7 cellular contexts compared by ENCODE assay signal in genomic region chrX:44675364-44676024, GRCh38.
DNase-seq lines count a peak whose midpoint lies in the region; ATAC-seq and TF ChIP-seq lines count a peak whose summit lies in the region.

No MANE protein-coding gene starts in this region.

- TF ChIP-seq CTCF in fibroblast of villous mesenchyme (IDR thresholded peaks at IDR 0.05; ENCODE audit: insufficient read depth, low read depth, low read length) (no peak), ascending aorta (IDR thresholded peaks at IDR 0.05) (no peak)

- intact Hi-C loops in ascending aorta (cut with DNase I) = no loop called here

- H3K4me3 ChIP-seq in fibroblast of villous mesenchyme (ENCODE audit: low read depth, low read length) (no peak overlapping the region), ascending aorta (no peak overlapping the region)

- no peak overlapping the region for H3K27ac ChIP-seq in ascending aorta

- H3K27me3 ChIP-seq in ascending aorta = no peaks in the 10 kb centered on the region

- no peaks in the 10 kb centered on the region for H3K4me1 ChIP-seq in ascending aorta

- ATAC-seq in GM19395 (IDR thresholded peaks at IDR 0.05; ENCODE audit: unreplicated experiment) = no peak

- H3K9me3 ChIP-seq in ascending aorta = no peaks in the 10 kb centered on the region

- no peaks in the 10 kb centered on the region for H3K36me3 ChIP-seq in ascending aorta

- DNase-seq in HS-5 (ENCODE audit: low read depth) (peak; percentile 51), RPMI8226 (peak; percentile 74), fibroblast of villous mesenchyme (ENCODE audit: low read depth) (peak; percentile 77), smooth muscle cell of the brain vasculature (ENCODE audit: low read depth, low spot score) (peak; percentile 4), ascending aorta (ENCODE audit: low spot score in 2 of 2) (no peak)
- no peak for DNase-seq in activated naive CD4-positive, alpha-beta T cell (lab: John Stamatoyannopoulos, UW)

Comparison
In these comparisons a context has a peak if more than half of its experiments do, and no peak if none do; other contexts are left out.
1. DNase-seq: peak in HS-5 (single experiment), RPMI8226 (single experiment), fibroblast of villous mesenchyme (single experiment) and smooth muscle cell of the brain vasculature (single experiment); none in activated naive CD4-positive, alpha-beta T cell (0 of 4) and ascending aorta (0 of 2).